ENCODE assay signal across 35 cellular contexts in genomic region chr5:31445041-31445600, GRCh38.
"Had no signal": no experiment of that assay in that cellular context is flagged by ENCODE, and none has a peak within 500 bp of the region (broad histone marks: within the 10 kb centered on the region; RNA-seq: fewer than 3 reads in every experiment).

No MANE protein-coding gene starts in this region.

- H3K27ac Mint-ChIP-seq: activated CD4-positive, alpha-beta memory T cell treated with anti-CD3 and anti-CD28 coated beads, Interleukin-2, amount 10 ng/mL, durations not matched to agents 7 days and 5 days; activated CD8-positive, alpha-beta memory T cell treated with anti-CD3 and anti-CD28 coated beads, Interleukin-2, amount 10 ng/mL, durations not matched to agents 7 days and 5 days; activated naive CD8-positive, alpha-beta T cell treated with anti-CD3 and anti-CD28 coated beads for 36 hours; activated T-cell treated with anti-CD3 and anti-CD28 coated beads, Interleukin-2, amount 50 U/mL, for 72 hours; activated T-helper 17 cell treated with anti-CD3 and anti-CD28 coated beads, Interleukin-2, amount 50 U/mL, for 72 hours had no signal

- H3K27me3 ChIP-seq: cardiac muscle cell, MG63 had no signal

- H3K9me3 ChIP-seq: MG63 had no signal

- DNase-seq: activated CD4-positive, alpha-beta memory T cell treated with anti-CD3 and anti-CD28 coated beads, Interleukin-2, amount 10 ng/mL, durations not matched to agents 7 days and 5 days; activated CD4-positive, alpha-beta T cell treated with anti-CD3 and anti-CD28 coated beads for 1 hour; activated CD4-positive, alpha-beta T cell treated with anti-CD3 and anti-CD28 coated beads for 48 hours; activated CD4-positive, CD25-positive, alpha-beta regulatory T cell; activated CD8-positive, alpha-beta memory T cell treated with anti-CD3 and anti-CD28 coated beads for 24 hours; activated CD8-positive, alpha-beta memory T cell treated with anti-CD3 and anti-CD28 coated beads, Interleukin-2, amount 10 ng/mL, durations not matched to agents 7 days and 5 days; activated CD8-positive, alpha-beta memory T cell treated with anti-CD3 and anti-CD28 coated beads, Interleukin-2, amount 50 U/mL, for 48 hours; activated effector memory CD4-positive, alpha-beta T cell treated with anti-CD3 and anti-CD28 coated beads, Interleukin-2, amount 50 U/mL, for 16 hours; activated naive CD4-positive, alpha-beta T cell; activated naive CD4-positive, alpha-beta T cell treated with anti-CD3 and anti-CD28 coated beads, Interleukin-2, amount 50 U/mL, for 16 hours; activated naive CD8-positive, alpha-beta T cell treated with anti-CD3 and anti-CD28 coated beads for 36 hours; activated T-cell treated with anti-CD3 and anti-CD28 coated beads, Interleukin-2, amount 50 U/mL, for 72 hours; amniotic stem cell; aorta; Kasumi-1; KG1; MG63; NCI-H1048; NCI-H1105 treated with DMSO at 0.1 percent for 48 hours; NCI-H1436; NCI-H1694; NCI-H1930; NCI-H2081 treated with DMSO at 0.1 percent for 48 hours; NCI-H226; NCI-H524 treated with DMSO at 0.1 percent for 48 hours; PC-9; SW 1271; T-helper 1 cell; T-helper 2 cell; T-helper 9 cell had no signal

- H3K4me3 ChIP-seq: cardiac muscle cell, MG63, PC-9 had no signal

- H2AFZ ChIP-seq: PC-9 had no signal

- H3K27me3 Mint-ChIP-seq: activated CD4-positive, alpha-beta memory T cell treated with anti-CD3 and anti-CD28 coated beads, Interleukin-2, amount 10 ng/mL, durations not matched to agents 7 days and 5 days; activated CD8-positive, alpha-beta memory T cell treated with anti-CD3 and anti-CD28 coated beads, Interleukin-2, amount 10 ng/mL, durations not matched to agents 7 days and 5 days; activated naive CD8-positive, alpha-beta T cell treated with anti-CD3 and anti-CD28 coated beads for 36 hours; activated T-helper 17 cell treated with anti-CD3 and anti-CD28 coated beads, Interleukin-2, amount 50 U/mL, for 72 hours; central memory CD8-positive, alpha-beta T cell had no signal

- H3K4me2 ChIP-seq: PC-9 had no signal

- H3K27ac ChIP-seq: cardiac muscle cell, PC-9, RWPE1, VCaP had no signal

- H3K9me3 Mint-ChIP-seq: activated CD4-positive, alpha-beta memory T cell treated with anti-CD3 and anti-CD28 coated beads, Interleukin-2, amount 10 ng/mL, durations not matched to agents 7 days and 5 days; activated naive CD8-positive, alpha-beta T cell treated with anti-CD3 and anti-CD28 coated beads for 36 hours; activated T-cell treated with anti-CD3 and anti-CD28 coated beads, Interleukin-2, amount 50 U/mL, for 72 hours; activated T-helper 17 cell treated with anti-CD3 and anti-CD28 coated beads, Interleukin-2, amount 50 U/mL, for 72 hours; central memory CD8-positive, alpha-beta T cell had no signal

- H3K4me3 Mint-ChIP-seq: activated CD4-positive, alpha-beta memory T cell treated with anti-CD3 and anti-CD28 coated beads, Interleukin-2, amount 10 ng/mL, durations not matched to agents 7 days and 5 days; activated CD8-positive, alpha-beta memory T cell treated with anti-CD3 and anti-CD28 coated beads, Interleukin-2, amount 10 ng/mL, durations not matched to agents 7 days and 5 days; activated naive CD8-positive, alpha-beta T cell treated with anti-CD3 and anti-CD28 coated beads for 36 hours; activated T-cell treated with anti-CD3 and anti-CD28 coated beads, Interleukin-2, amount 50 U/mL, for 72 hours; activated T-helper 17 cell treated with anti-CD3 and anti-CD28 coated beads, Interleukin-2, amount 50 U/mL, for 72 hours; central memory CD8-positive, alpha-beta T cell had no signal

- H3K4me1 Mint-ChIP-seq: activated CD4-positive, alpha-beta memory T cell treated with anti-CD3 and anti-CD28 coated beads, Interleukin-2, amount 10 ng/mL, durations not matched to agents 7 days and 5 days; activated CD8-positive, alpha-beta memory T cell treated with anti-CD3 and anti-CD28 coated beads, Interleukin-2, amount 10 ng/mL, durations not matched to agents 7 days and 5 days; activated T-helper 17 cell treated with anti-CD3 and anti-CD28 coated beads, Interleukin-2, amount 50 U/mL, for 72 hours had no signal
